In the genomic region with DNA sequence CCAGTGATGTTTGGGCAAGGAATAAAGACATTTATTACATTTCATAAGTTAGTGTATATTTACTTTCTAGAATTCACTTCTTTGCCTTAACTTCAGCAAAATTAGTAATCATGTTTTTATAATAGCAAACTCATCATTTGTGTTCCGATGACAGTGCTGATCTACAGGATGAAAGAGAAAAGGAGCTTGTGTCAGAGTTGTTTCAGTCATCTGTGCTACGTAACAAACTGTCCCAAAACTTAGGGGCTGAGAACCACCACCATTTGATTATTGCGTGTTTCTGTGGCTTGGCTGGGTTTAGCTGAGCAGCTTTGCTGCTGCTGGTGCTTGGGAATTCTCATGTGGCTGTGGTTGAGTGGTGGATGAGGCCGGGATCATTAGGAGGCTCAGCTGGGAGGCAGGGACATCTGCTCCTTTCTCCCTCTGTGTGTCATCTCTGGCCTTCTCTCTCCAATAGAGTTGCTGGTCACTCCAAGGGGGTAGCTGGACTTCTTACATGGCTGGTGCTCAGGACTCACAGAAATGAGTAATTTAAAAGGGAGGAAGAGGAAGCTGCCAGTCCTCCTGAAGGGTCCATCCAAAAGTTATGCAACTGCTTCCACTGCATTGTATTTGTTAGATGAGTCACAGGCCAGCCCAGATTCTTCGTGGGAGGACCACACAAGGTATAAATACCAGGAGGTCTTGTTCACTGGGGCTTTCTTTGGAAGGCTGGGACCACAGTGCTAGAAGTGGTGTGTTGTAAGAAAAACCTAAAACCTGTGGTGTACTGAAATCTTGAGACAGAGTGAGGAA, we compare ENCODE assay signal across 10 cellular contexts. TPM values are rescaled to one million over a fixed set of nuclear protein-coding genes. Genes with fewer than 3 reads are reported as not detected.
DNase-seq lines count a peak whose midpoint lies in the region; ATAC-seq and TF ChIP-seq lines count a peak whose summit lies in the region.
"Had no signal": no experiment of that assay in that cellular context is flagged by ENCODE, and none has a peak within 500 bp of the region (broad histone marks: within the 10 kb centered on the region; RNA-seq: fewer than 3 reads in every experiment).

No MANE protein-coding gene starts in this region.

- TF ChIP-seq POLR2A in IMR-90 (IDR thresholded peaks at IDR 0.05; ENCODE audit: low read depth, low read length): peak; percentile 58; the same call in 1 of the 2 replicates

- peak overlapping the region; percentile 3; the same call in 1 of the 3 replicates for H2BK15ac ChIP-seq in IMR-90 (ENCODE audit: low read depth, low read length)

- H3K36me3 ChIP-seq in IMR-90 (ENCODE audit: control insufficient read depth, insufficient read depth, low read length) (no peaks in the 10 kb centered on the region), brain microvascular endothelial cell (replicated peaks) (no peaks in the 10 kb centered on the region)

- CTCF ChIA-PET in IMR-90 (lab: Yijun Ruan, JAX): interaction anchor here (0.6 to 1.1 kb wide), 2 partner anchors 44 to 394 kb away, joined by 3 to 5 read pairs; no protein-coding TSS in a partner anchor

- peaks cover 6% of the 10 kb centered on the region; the same call in 1 of the 2 replicates for H3K9me1 ChIP-seq in IMR-90 (ENCODE audit: insufficient read depth, low read length)

- peak overlapping the region; percentile 51 for H3K4ac ChIP-seq in IMR-90 (ENCODE audit: low read depth, low read length)

- H4K5ac ChIP-seq in IMR-90 (ENCODE audit: low read depth, low read length): no peak overlapping the region

- peak overlapping the region; percentile 55 for H2BK20ac ChIP-seq in IMR-90 (ENCODE audit: low read depth, low read length)

- H3K18ac ChIP-seq in IMR-90 (ENCODE audit: low read depth, low read length): 0 out of 2 replicates have a peak overlapping the region, but pooled peaks have one; percentile 2

- H3K14ac ChIP-seq in IMR-90 (replicated peaks; ENCODE audit: low read depth, low read length): no peak overlapping the region

- intact Hi-C loops in IMR-90 (cut with micrococcal nuclease): no loop called here

- no peaks in the 10 kb centered on the region for H4K20me1 ChIP-seq in IMR-90 (ENCODE audit: insufficient read depth, low read length)

- H2BK120ac ChIP-seq in IMR-90 (ENCODE audit: low read depth, low read length): peak overlapping the region; percentile 48

- POLR2A ChIA-PET in IMR-90 (lab: Charles Lee; ENCODE audit: unreplicated experiment): no interaction called here

- peak overlapping the region; percentile 38 for H2BK5ac ChIP-seq in IMR-90 (ENCODE audit: low read depth, low read length, poor library complexity, severe bottlenecking)

- no peak overlapping the region for H3K23ac ChIP-seq in IMR-90 (ENCODE audit: low read depth, low read length)

- H2AK5ac ChIP-seq in IMR-90 (ENCODE audit: low read depth, low read length): peak overlapping the region; percentile 9

- peak; percentile 98 for DNase-seq in IMR-90
- DNase-seq in brain microvascular endothelial cell: peak; percentile 95
- peak; percentile 31 for DNase-seq in left lobe of liver (ENCODE audit: low spot score)
- peak; percentile 48 for DNase-seq in ureter (ENCODE audit: low spot score)
- no peak for DNase-seq in Ammon's horn (ENCODE audit: low spot score)
- no peak for DNase-seq in NCI-H69 (lab: John Stamatoyannopoulos, UW)
- DNase-seq: activated naive CD8-positive, alpha-beta T cell treated with anti-CD3 and anti-CD28 coated beads, Interleukin-2, amount 10 ng/mL, durations not matched to agents 7 days and 5 days; NCI-H774; occipital lobe had no signal

- no peak for TF ChIP-seq RAD21 in IMR-90 (IDR thresholded peaks at IDR 0.05; ENCODE audit: low read length)

- in situ Hi-C loops in IMR-90 (cut with MboI; ENCODE audit: low sequenced_read_pairs): loop anchor here (25.0 kb wide), 1 partner anchor 727 kb away; no protein-coding TSS in a partner anchor
- in situ Hi-C loops in brain microvascular endothelial cell (cut with HindIII; ENCODE audit: low pct_ligation_motif_present, low sequenced_read_pairs): no loop called here

- H2AK9ac ChIP-seq in IMR-90 (replicated peaks; ENCODE audit: low read depth, low read length, poor library complexity): no peak overlapping the region

- H3K9ac ChIP-seq in IMR-90 (ENCODE audit: low read depth, low read length): no peak overlapping the region

- peaks cover 3% of the 10 kb centered on the region for H3K4me1 ChIP-seq in IMR-90 (ENCODE audit: control insufficient read depth, insufficient read depth, low read length)

- TF ChIP-seq CTCF in IMR-90 (conservative IDR thresholded peaks at IDR 0.05; ENCODE audit: low read depth, low read length) (no peak), brain microvascular endothelial cell (IDR thresholded peaks at IDR 0.05; ENCODE audit: low read depth, low read length, missing control alignments) (no peak)

- H3K9me3 ChIP-seq in IMR-90 (ENCODE audit: control insufficient read depth, insufficient read depth, low read length): no peaks in the 10 kb centered on the region

- ATAC-seq in IMR-90 (ENCODE audit: low read depth): peak; percentile 88
- no peak for ATAC-seq in left lobe of liver
- ATAC-seq in HG02870 (IDR thresholded peaks at IDR 0.05; ENCODE audit: unreplicated experiment): no peak

- H3K27ac ChIP-seq in IMR-90 (ENCODE audit: insufficient read depth, low read length): peak overlapping the region; percentile 12; the same call in 1 of the 2 replicates
- H3K27ac ChIP-seq in brain microvascular endothelial cell: peak overlapping the region; percentile 50

- H3K27me3 ChIP-seq in IMR-90 (ENCODE audit: control insufficient read depth, insufficient read depth, low read length): no peaks in the 10 kb centered on the region; the same call in 1 of the 2 replicates
- H3K27me3 ChIP-seq in brain microvascular endothelial cell (replicated peaks): no peaks in the 10 kb centered on the region

- peak overlapping the region; percentile 7; the same call in 1 of the 2 replicates for H4K91ac ChIP-seq in IMR-90 (ENCODE audit: insufficient read depth, low read depth, low read length)

- dilution Hi-C loops in IMR-90 (cut with HindIII; ENCODE audit: low sequenced_read_pairs, unreplicated experiment): no loop called here

- no TSS peak for BruUV-seq in IMR-90 (replicated peaks; lab: Mats Ljungman, UMichigan)

- no peaks in the 10 kb centered on the region for H3K79me1 ChIP-seq in IMR-90 (ENCODE audit: low read depth in 1 of 2, low read length in 2 of 2)

- 0% methylated on average over 1 of the region's 5 CpGs; no CpG with 5 or more reads in 1 of the 2 experiments for WGBS in IMR-90 (ENCODE audit: extremely low coverage in 2 of 2, insufficient read length in 1 of 2), 2 experiments

- H3K4me2 ChIP-seq in IMR-90 (ENCODE audit: low read depth, low read length): no peak overlapping the region

- peak overlapping the region in 1 of 2 experiments; percentile 20; a peak in 1 of 4 replicates for H4K8ac ChIP-seq in IMR-90 (ENCODE audit: low read depth in 2 of 2, low read length in 2 of 2)

- H3K4me3 ChIP-seq in IMR-90 (ENCODE audit: insufficient read depth, low read depth, low read length) (no peak overlapping the region), brain microvascular endothelial cell (ENCODE audit: low read depth, low read length) (no peak overlapping the region)

- H2AFZ ChIP-seq in IMR-90 (replicated peaks; ENCODE audit: low read length, poor library complexity): peak overlapping the region; percentile 27

- no peak overlapping the region for H3K56ac ChIP-seq in IMR-90 (ENCODE audit: extremely low read depth, insufficient read depth, low read length)

TF ChIP-seq in IMR-90, 13 proteins besides CTCF, POLR2A, EP300 and RAD21:
- TF ChIP-seq MAZ (IDR thresholded peaks at IDR 0.05; ENCODE audit: borderline replicate concordance, low read depth, low read length): no peak
- no peak for TF ChIP-seq CHD1 (IDR thresholded peaks at IDR 0.05; ENCODE audit: low read depth, low read length)
- no peak for TF ChIP-seq ELK1 (IDR thresholded peaks at IDR 0.05; ENCODE audit: borderline replicate concordance, low read depth, low read length)
- TF ChIP-seq MAFK (IDR thresholded peaks at IDR 0.05; ENCODE audit: low read depth, low read length): peak; percentile 16; the same call in 1 of the 2 replicates
- TF ChIP-seq CEBPB (IDR thresholded peaks at IDR 0.05; ENCODE audit: low read depth, low read length): peak; percentile 97
- peak; percentile 87 for TF ChIP-seq FOS (IDR thresholded peaks at IDR 0.05; ENCODE audit: low read depth, low read length)

RNA-seq across cellular contexts. Expression of gene HAAO, which starts 43.4 kb away (rescaled TPM):
- total RNA-seq in IMR-90 (2012; rRNA removed) (0.18 TPM in 1 of 2 replicates, not detected in the other), left lobe of liver (188 TPM), ureter (14.1 TPM)
- polyA plus RNA-seq in IMR-90 (2012; rRNA removed): 0.05 and 0.09 TPM in 2 replicates
- polyA plus RNA-seq in IMR-90 (2012; cell fraction: cytosol; rRNA removed): 0.10 TPM in 1 of 2 replicates, not detected in the other
- 0.18 and 0.31 TPM in 2 replicates for polyA plus RNA-seq in IMR-90 (2012; cell fraction: nucleus; rRNA removed; ENCODE audit: low replicate concordance)

Comparison
In these comparisons a context has a peak if more than half of its experiments do, and no peak if none do; other contexts are left out.
1. DNase-seq: peak in IMR-90 (single experiment), brain microvascular endothelial cell (single experiment), left lobe of liver (single experiment) and ureter (single experiment); none in Ammon's horn (single experiment) and NCI-H69 (single experiment).
2. RNA of gene HAAO, which starts 43.4 kb away (total RNA-seq): 188 TPM in left lobe of liver (single experiment) and 14.1 TPM in ureter (single experiment); 0.18 TPM in IMR-90; every median in the first group is over 10 times any median in the second.